8 cellular contexts compared by ENCODE assay signal in the genomic region with DNA sequence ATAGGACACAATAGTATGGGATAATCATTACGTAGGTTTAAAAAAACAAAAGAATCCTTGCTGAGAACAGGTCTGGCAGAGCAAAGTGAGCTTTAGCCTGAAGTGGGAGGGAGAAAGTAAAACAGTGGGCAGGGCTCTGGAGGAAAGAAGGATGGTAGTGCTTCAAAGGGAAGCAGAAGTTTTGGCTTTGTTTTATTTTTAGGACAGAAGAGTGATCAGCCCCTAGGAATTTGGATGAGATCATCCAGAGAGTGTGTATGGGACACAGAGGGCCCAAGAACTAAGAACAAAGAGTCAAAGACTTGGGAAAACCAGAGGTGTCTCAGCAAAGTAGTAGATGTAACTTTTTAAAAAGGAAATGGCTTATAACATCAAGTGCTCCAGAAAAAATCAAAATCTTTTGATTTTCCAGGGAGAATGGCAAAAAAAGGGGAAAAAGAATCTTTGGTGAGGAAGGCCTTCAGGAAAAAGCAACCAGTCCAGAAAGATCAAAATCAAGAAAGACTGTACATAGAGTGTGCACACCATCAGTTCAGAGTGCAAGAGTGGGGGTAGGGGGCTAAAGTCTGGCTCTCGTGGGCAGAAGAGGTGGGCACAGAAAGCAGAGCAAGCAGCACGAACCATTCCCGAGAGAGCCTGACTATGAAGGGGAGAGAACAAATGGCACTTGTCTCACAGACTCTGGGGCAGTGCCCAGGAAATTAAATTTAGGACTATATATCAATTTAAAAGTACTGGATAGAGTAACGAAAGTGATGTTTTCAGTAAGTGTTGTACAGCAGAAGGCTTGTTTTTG. TPM values are rescaled to one million over a fixed set of nuclear protein-coding genes. Genes with fewer than 3 reads are reported as not detected.
DNase-seq lines count a peak whose midpoint lies in the region; ATAC-seq and TF ChIP-seq lines count a peak whose summit lies in the region.

No MANE protein-coding gene starts in this region.

- ATAC-seq in Right ventricle myocardium inferior = peak; percentile 87
- peak; percentile 80 to 86 for ATAC-seq in lower lobe of right lung

- no peak for TF ChIP-seq POLR2A in vagina (IDR thresholded peaks at IDR 0.05)

- no peaks in the 10 kb centered on the region for H3K36me3 ChIP-seq in lower lobe of right lung
- no peaks in the 10 kb centered on the region for H3K36me3 ChIP-seq in vagina

- DNase-seq in Right ventricle myocardium inferior (ENCODE audit: missing footprints) = no peak
- DNase-seq in cardiac septum (ENCODE audit: low spot score) = no peak
- no peak for DNase-seq in lower lobe of right lung
- no peak for DNase-seq in vagina (ENCODE audit: extremely low spot score in 2 of 2)
- DNase-seq in activated CD4-positive, alpha-beta T cell treated with anti-CD3 and anti-CD28 coated beads, Interleukin-2, amount 50 U/mL, for 1 hour = no peak
- no peak for DNase-seq in activated naive CD8-positive, alpha-beta T cell treated with anti-CD3 and anti-CD28 coated beads for 36 hours
- DNase-seq in stimulated activated CD4-positive, alpha-beta T cell treated with anti-CD3 and anti-CD28 coated beads, Interleukin-12 subunit alpha, Interleukin-12 subunit beta, amount 100 ng/mL, for 4 hours = no peak

- H3K4me1 ChIP-seq in lower lobe of right lung (peaks cover 53% of the 10 kb centered on the region), vagina (peaks cover 53% of the 10 kb centered on the region)

- H3K4me3 ChIP-seq in lower lobe of right lung (no peak overlapping the region), vagina (no peak overlapping the region)

- H3K36me3 Mint-ChIP-seq in dendritic cell treated with granulocyte-macrophage colony-stimulating factor and Interleukin-4, amounts not matched to agents 40 ng/mL and 50 ng/mL, for 4 days (ENCODE audit: low read depth) = peaks cover 45% of the 10 kb centered on the region
- H3K36me3 Mint-ChIP-seq in activated naive CD8-positive, alpha-beta T cell treated with anti-CD3 and anti-CD28 coated beads for 36 hours = peaks cover 1% of the 10 kb centered on the region

- no peak overlapping the region for H3K4me3 Mint-ChIP-seq in dendritic cell treated with granulocyte-macrophage colony-stimulating factor and Interleukin-4, amounts not matched to agents 40 ng/mL and 50 ng/mL, for 4 days
- no peak overlapping the region for H3K4me3 Mint-ChIP-seq in activated naive CD8-positive, alpha-beta T cell treated with anti-CD3 and anti-CD28 coated beads for 36 hours

- no peaks in the 10 kb centered on the region for H3K9me3 Mint-ChIP-seq in dendritic cell treated with granulocyte-macrophage colony-stimulating factor and Interleukin-4, amounts not matched to agents 40 ng/mL and 50 ng/mL, for 4 days
- no peaks in the 10 kb centered on the region for H3K9me3 Mint-ChIP-seq in activated naive CD8-positive, alpha-beta T cell treated with anti-CD3 and anti-CD28 coated beads for 36 hours

- peaks cover 68% of the 10 kb centered on the region for H3K4me1 Mint-ChIP-seq in dendritic cell treated with granulocyte-macrophage colony-stimulating factor and Interleukin-4, amounts not matched to agents 40 ng/mL and 50 ng/mL, for 4 days (ENCODE audit: low read depth)
- peaks cover 33% of the 10 kb centered on the region for H3K4me1 Mint-ChIP-seq in activated naive CD8-positive, alpha-beta T cell treated with anti-CD3 and anti-CD28 coated beads for 36 hours

- no peaks in the 10 kb centered on the region for H3K27me3 ChIP-seq in lower lobe of right lung (ENCODE audit: low read depth)
- no peaks in the 10 kb centered on the region for H3K27me3 ChIP-seq in vagina

- H3K9me3 ChIP-seq in lower lobe of right lung (no peaks in the 10 kb centered on the region), vagina (no peaks in the 10 kb centered on the region)

- intact Hi-C loops in Right ventricle myocardium inferior (cut with DNase I) = no loop called here
- intact Hi-C loops in cardiac septum (cut with DNase I) = no loop called here
- intact Hi-C loops in dendritic cell treated with granulocyte-macrophage colony-stimulating factor and Interleukin-4, amounts not matched to agents 40 ng/mL and 50 ng/mL, for 4 days (cut with micrococcal nuclease) = loop anchor here (10.0 kb wide), 1 partner anchor 123 kb away; no protein-coding TSS in a partner anchor
- intact Hi-C loops in lower lobe of right lung (cut with DNase I) = no loop called here
- intact Hi-C loops in vagina (cut with DNase I) = no loop called here

- peak overlapping the region; percentile 65 for H3K27ac Mint-ChIP-seq in dendritic cell treated with granulocyte-macrophage colony-stimulating factor and Interleukin-4, amounts not matched to agents 40 ng/mL and 50 ng/mL, for 4 days
- no peak overlapping the region for H3K27ac Mint-ChIP-seq in activated naive CD8-positive, alpha-beta T cell treated with anti-CD3 and anti-CD28 coated beads for 36 hours

- H3K27me3 Mint-ChIP-seq in dendritic cell treated with granulocyte-macrophage colony-stimulating factor and Interleukin-4, amounts not matched to agents 40 ng/mL and 50 ng/mL, for 4 days = no peaks in the 10 kb centered on the region
- H3K27me3 Mint-ChIP-seq in activated naive CD8-positive, alpha-beta T cell treated with anti-CD3 and anti-CD28 coated beads for 36 hours = no peaks in the 10 kb centered on the region

- TF ChIP-seq CTCF in lower lobe of right lung (IDR thresholded peaks at IDR 0.05) (no peak), vagina (IDR thresholded peaks at IDR 0.05) (no peak)

- peak overlapping the region; percentile 63 for H3K27ac ChIP-seq in lower lobe of right lung
- H3K27ac ChIP-seq in vagina = peak overlapping the region; percentile 82

RNA-seq across cellular contexts. Expression of gene MAPK1, which starts 30.1 kb away (rescaled TPM):
- total RNA-seq in Right ventricle myocardium inferior = 79.2 TPM
- 124 TPM for total RNA-seq in cardiac septum
- 146 TPM for total RNA-seq in lower lobe of right lung
- total RNA-seq in vagina = 44.9 TPM
- 100 to 1,000 TPM in 1 of 2 experiments, 10 to 100 TPM in 1; 96.1 to 106 TPM for total RNA-seq in activated naive CD8-positive, alpha-beta T cell treated with anti-CD3 and anti-CD28 coated beads for 36 hours
